Comparison of ENCODE assay signal across 9 cellular contexts in the genomic region with DNA sequence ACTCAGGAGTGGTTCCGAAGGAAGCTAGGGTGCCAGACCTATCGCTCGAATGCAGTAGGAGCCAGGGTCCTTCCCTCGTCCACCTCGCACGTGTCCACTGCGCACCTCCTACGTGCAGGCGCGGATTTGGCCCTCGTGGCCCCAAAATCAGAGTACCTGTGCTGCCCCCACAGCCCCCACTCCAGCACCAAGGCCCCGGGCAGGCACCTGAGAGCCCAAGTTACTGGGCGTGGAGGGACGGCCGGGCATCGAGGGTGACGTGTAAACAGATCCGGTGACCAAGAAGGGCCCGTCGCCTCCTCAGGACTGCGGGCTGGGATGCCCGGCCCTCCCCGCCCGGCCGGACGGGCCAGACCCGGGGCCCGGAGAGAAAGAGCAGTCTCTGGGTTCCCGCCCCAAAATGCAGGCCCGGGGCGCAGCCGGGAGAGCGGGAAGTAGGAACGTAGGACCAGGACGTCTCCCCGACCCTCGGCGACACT. TPM values are rescaled to one million over a fixed set of nuclear protein-coding genes. Genes with fewer than 3 reads are reported as not detected.
DNase-seq lines count a peak whose midpoint lies in the region; ATAC-seq, FAIRE-seq and TF ChIP-seq lines count a peak whose summit lies in the region.
"Had no signal": no experiment of that assay in that cellular context is flagged by ENCODE, and none has a peak within 500 bp of the region (broad histone marks: within the 10 kb centered on the region; RNA-seq: fewer than 3 reads in every experiment).

No MANE protein-coding gene starts in this region.

- H3K4me1 Mint-ChIP-seq in activated naive CD8-positive, alpha-beta T cell treated with anti-CD3 and anti-CD28 coated beads for 36 hours, result peaks cover 23% of the 10 kb centered on the region
- H3K4me1 Mint-ChIP-seq in immature natural killer cell, result peaks cover 24 to 39% of the 10 kb centered on the region in 2 donors

- peak overlapping the region; percentile 88 for H3K4me3 Mint-ChIP-seq in activated naive CD8-positive, alpha-beta T cell treated with anti-CD3 and anti-CD28 coated beads for 36 hours
- peak overlapping the region; percentile 79 to 86 (median 84) for H3K4me3 Mint-ChIP-seq in immature natural killer cell

- H3K36me3 Mint-ChIP-seq in activated naive CD8-positive, alpha-beta T cell treated with anti-CD3 and anti-CD28 coated beads for 36 hours, result peaks cover 18% of the 10 kb centered on the region
- H3K36me3 Mint-ChIP-seq in immature natural killer cell, result peaks cover 0 to 9% (median 6%) of the 10 kb centered on the region in 3 donors

- peak; percentile 3 for ATAC-seq in HG03280 (IDR thresholded peaks at IDR 0.05; ENCODE audit: unreplicated experiment)
- no peak for ATAC-seq in GM19455 (IDR thresholded peaks at IDR 0.05; ENCODE audit: unreplicated experiment)

- DNase-seq in activated naive CD8-positive, alpha-beta T cell treated with anti-CD3 and anti-CD28 coated beads for 36 hours, result no peak
- DNase-seq in immature natural killer cell (no peak), stomach (no peak), KBM-7 (no peak), H54 (ENCODE audit: insufficient read length, low spot score) (no peak)

- FAIRE-seq in H54 (lab: Jason Lieb, UNC), result no peak

- H3K27ac Mint-ChIP-seq in activated naive CD8-positive, alpha-beta T cell treated with anti-CD3 and anti-CD28 coated beads for 36 hours, result peak overlapping the region; percentile 82
- peak overlapping the region in 3 of 6 donors; percentile 46 to 73 (median 48) for H3K27ac Mint-ChIP-seq in immature natural killer cell

- no peaks in the 10 kb centered on the region for H3K27me3 Mint-ChIP-seq in activated naive CD8-positive, alpha-beta T cell treated with anti-CD3 and anti-CD28 coated beads for 36 hours
- peaks cover 6 to 21% (median 12%) of the 10 kb centered on the region in 3 donors for H3K27me3 Mint-ChIP-seq in immature natural killer cell (ENCODE audit: low read depth in 3 of 3)

- H3K27ac ChIP-seq in stomach, result peak overlapping the region; percentile 90 to 97 (median 96)

- no peaks in the 10 kb centered on the region for H3K9me3 ChIP-seq in stomach

- 1 to 2% (median 1%) methylated on average over 7 to 38 of the region's 38 CpGs for WGBS in stomach, 5 donors

- TF ChIP-seq CTCF in stomach (IDR thresholded peaks at IDR 0.05), result no peak

- H3K9me3 Mint-ChIP-seq in activated naive CD8-positive, alpha-beta T cell treated with anti-CD3 and anti-CD28 coated beads for 36 hours, result no peaks in the 10 kb centered on the region
- H3K9me3 Mint-ChIP-seq in immature natural killer cell, result no peaks in the 10 kb centered on the region

- no peak for TF ChIP-seq EP300 in stomach (IDR thresholded peaks at IDR 0.05)

- intact Hi-C loops in stomach (cut with DNase I; ENCODE audit: low total_unique reads), result loop anchor here (5.0 kb wide), 1 partner anchor 112 kb away; no protein-coding TSS in a partner anchor

- H3K36me3 ChIP-seq in stomach, result peaks cover 31 to 35% (median 34%) of the 10 kb centered on the region in 4 donors

- peaks cover 18 to 41% (median 34%) of the 10 kb centered on the region in 4 donors for H3K4me1 ChIP-seq in stomach

- in situ Hi-C loops in KBM-7 (cut with MboI; ENCODE audit: low pct_unique_long_range_greater_than_20kb, low sequenced_read_pairs), result loop anchor here (10.0 kb wide), 1 partner anchor 109 kb away; a partner anchor contains a TSS

- no peaks in the 10 kb centered on the region for H3K27me3 ChIP-seq in stomach

- H3K4me3 ChIP-seq in GM08714 (ENCODE audit: low read length) (peak overlapping the region; percentile 73), stomach (peak overlapping the region; percentile 96 to 99 (median 98))

- no peak for TF ChIP-seq POLR2A in stomach (IDR thresholded peaks at IDR 0.05)
- no peak for TF ChIP-seq POLR2A in H54 (IDR thresholded peaks at IDR 0.05; ENCODE audit: low read depth, low read length)

RNA-seq across cellular contexts. Expression of a gene that starts 0.5 kb away (rescaled TPM):
- total RNA-seq in activated naive CD8-positive, alpha-beta T cell treated with anti-CD3 and anti-CD28 coated beads for 36 hours, result 100 to 1,000 TPM; 193 to 200 TPM
- 100 to 1,000 TPM; 125 to 158 (median 127) TPM for polyA plus RNA-seq in immature natural killer cell
- total RNA-seq in stomach, result 100 to 1,000 TPM in 3 of 5 donors, 10 to 100 TPM in 2; 42.0 to 351 (median 133) TPM
- 100 to 1,000 TPM; 124 to 161 (median 135) TPM for polyA plus RNA-seq in stomach

RNA-seq across cellular contexts. Expression of a gene that starts 15.7 kb away (rescaled TPM):
- total RNA-seq in activated naive CD8-positive, alpha-beta T cell treated with anti-CD3 and anti-CD28 coated beads for 36 hours, result under 1 TPM; 0.08 to 0.16 TPM
- polyA plus RNA-seq in immature natural killer cell, result not detected
- 10 to 100 TPM in 1 of 5 donors, 1 to 10 TPM in 2, under 1 TPM in 1, not detected in 1; 0.43 to 40.8 (median 3.5) TPM for total RNA-seq in stomach
- polyA plus RNA-seq in stomach, result 1 to 10 TPM; 4.5 to 6.0 (median 4.5) TPM

RNA-seq across cellular contexts. Expression of a gene that starts 21.0 kb away (rescaled TPM):
- 10 to 100 TPM; 34.4 to 36.1 TPM for total RNA-seq in activated naive CD8-positive, alpha-beta T cell treated with anti-CD3 and anti-CD28 coated beads for 36 hours
- polyA plus RNA-seq in immature natural killer cell (100 to 1,000 TPM in 1 of 3 donors, 10 to 100 TPM in 2; 50.9 to 103 (median 73.3) TPM), stomach (100 to 1,000 TPM in 1 of 3 donors, 10 to 100 TPM in 2; 31.8 to 189 (median 78.9) TPM)
- 100 to 1,000 TPM; 104 to 644 (median 239) TPM for total RNA-seq in stomach

RNA-seq across cellular contexts. Expression of a gene that starts 39.5 kb away (rescaled TPM):
- total RNA-seq in activated naive CD8-positive, alpha-beta T cell treated with anti-CD3 and anti-CD28 coated beads for 36 hours, result under 1 TPM; 0.14 to 0.19 TPM
- polyA plus RNA-seq in immature natural killer cell (under 1 TPM in 1 of 3 donors, not detected in 2; 0.07 TPM), stomach (under 1 TPM; 0.30 to 0.31 (median 0.31) TPM)
- 1 to 10 TPM in 2 of 5 donors, not detected in 3; 2.0 to 5.4 TPM for total RNA-seq in stomach
- total RNA-seq: T-helper 1 cell treated with Interleukin-12 subunit alpha and Interleukin-12 subunit beta and Interleukin-4 antibody, amounts not matched to agents 30 ng/mL and 1 ng/mL, for 36 hours had no signal

RNA-seq across cellular contexts. Expression of a gene that starts 56.2 kb away (rescaled TPM):
- total RNA-seq in activated naive CD8-positive, alpha-beta T cell treated with anti-CD3 and anti-CD28 coated beads for 36 hours, result not detected
- polyA plus RNA-seq in immature natural killer cell (under 1 TPM in 1 of 3 donors, not detected in 2; 0.23 TPM), stomach (not detected)
- 1 to 10 TPM in 1 of 5 donors, not detected in 4; 8.3 TPM for total RNA-seq in stomach
- total RNA-seq: T-helper 1 cell treated with Interleukin-12 subunit alpha and Interleukin-12 subunit beta and Interleukin-4 antibody, amounts not matched to agents 30 ng/mL and 1 ng/mL, for 36 hours had no signal
